Comparison of ENCODE assay signal across 6 cellular contexts in genomic region chr15:40333922-40334492, GRCh38. TPM values are rescaled to one million over a fixed set of nuclear protein-coding genes. Genes with fewer than 3 reads are reported as not detected.
DNase-seq lines count a peak whose midpoint lies in the region; ATAC-seq and TF ChIP-seq lines count a peak whose summit lies in the region.

No MANE protein-coding gene starts in this region.

- H3K27ac Mint-ChIP-seq in progenitor cell of endocrine pancreas, result no peak overlapping the region

- peaks cover 43% of the 10 kb centered on the region for H3K79me2 ChIP-seq in Loucy (ENCODE audit: insufficient read depth, low read length)

- peak overlapping the region; percentile 71 for H3K4me3 ChIP-seq in Loucy (ENCODE audit: low read length, poor library complexity, severe bottlenecking)

- peak overlapping the region; percentile 5; the same call in 1 of the 2 replicates for H2AFZ ChIP-seq in Loucy (ENCODE audit: low read length)

- no peaks in the 10 kb centered on the region for H3K9me3 Mint-ChIP-seq in progenitor cell of endocrine pancreas (ENCODE audit: low read depth)

- H3K27me3 Mint-ChIP-seq in progenitor cell of endocrine pancreas, result peaks cover 40% of the 10 kb centered on the region

- TF ChIP-seq CTCF in Loucy (conservative IDR thresholded peaks at IDR 0.05; ENCODE audit: low read length), result no peak
- no peak for TF ChIP-seq CTCF in progenitor cell of endocrine pancreas (IDR thresholded peaks at IDR 0.05; ENCODE audit: unreplicated experiment)

- H3K36me3 ChIP-seq in Loucy (ENCODE audit: insufficient read depth, low read length), result peaks cover 3% of the 10 kb centered on the region; the same call in 1 of the 2 replicates

- H3K4me3 Mint-ChIP-seq in progenitor cell of endocrine pancreas (ENCODE audit: low read depth), result no peak overlapping the region

- H3F3A ChIP-seq in Loucy (ENCODE audit: low read depth), result 0 out of 2 replicates have a peak, but pooled peaks cover 3% of the 10 kb centered on the region

- H3K4me1 Mint-ChIP-seq in progenitor cell of endocrine pancreas (ENCODE audit: low read depth), result peaks cover 3% of the 10 kb centered on the region

- no peaks in the 10 kb centered on the region for H3K9me2 ChIP-seq in Loucy (replicated peaks; ENCODE audit: low read depth, low read length)

- H3K4me1 ChIP-seq in Loucy (ENCODE audit: insufficient read depth, low read length, poor library complexity, severe bottlenecking), result peaks cover 82% of the 10 kb centered on the region

- H3K36me3 Mint-ChIP-seq in progenitor cell of endocrine pancreas (ENCODE audit: insufficient read depth), result no peaks in the 10 kb centered on the region

- H3K27me3 ChIP-seq in Loucy (ENCODE audit: insufficient read depth, low read length, poor library complexity, severe bottlenecking), result no peaks in the 10 kb centered on the region

- peak overlapping the region; percentile 86 for H3K9ac ChIP-seq in Loucy (ENCODE audit: low read depth, low read length, poor library complexity, severe bottlenecking)

- peak overlapping the region; percentile 79 for H3K4me2 ChIP-seq in Loucy (ENCODE audit: low read depth, low read length, poor library complexity, severe bottlenecking)

- H3K9me3 ChIP-seq in Loucy (ENCODE audit: insufficient read depth, low read depth, low read length), result no peaks in the 10 kb centered on the region

- ATAC-seq in HG03097 (IDR thresholded peaks at IDR 0.05; ENCODE audit: low FRiP score, unreplicated experiment), result no peak
- no peak for ATAC-seq in HG03457 (IDR thresholded peaks at IDR 0.05; ENCODE audit: unreplicated experiment)

- DNase-seq in amygdala (lab: John Stamatoyannopoulos, UW) (peak in 34 of 56 donors; percentile 10 to 64 (median 44)), midbrain (lab: John Stamatoyannopoulos, UW) (peak; percentile 34), progenitor cell of endocrine pancreas (ENCODE audit: low spot score, unreplicated experiment) (no peak)

- no peaks in the 10 kb centered on the region for H4K20me1 ChIP-seq in Loucy (ENCODE audit: insufficient read depth, low read length, poor library complexity, severe bottlenecking)

RNA-seq across cellular contexts. Expression of gene CCDC9B, which starts 6.7 kb away (rescaled TPM):
- 0.07 and 0.11 TPM in 2 replicates for total RNA-seq in progenitor cell of endocrine pancreas

RNA-seq across cellular contexts. Expression of gene INAFM2, which starts 10.5 kb away (rescaled TPM):
- 12.9 and 14.9 TPM in 2 replicates for total RNA-seq in progenitor cell of endocrine pancreas

RNA-seq across cellular contexts. Expression of gene PHGR1, which starts 16.8 kb away (rescaled TPM):
- 0.79 TPM in 1 of 2 replicates, not detected in the other for total RNA-seq in progenitor cell of endocrine pancreas

RNA-seq across cellular contexts. Expression of gene DISP2, which starts 24.0 kb away (rescaled TPM):
- 1.0 and 3.2 TPM in 2 replicates for total RNA-seq in progenitor cell of endocrine pancreas

RNA-seq across cellular contexts. Expression of gene PLCB2, which starts 26.3 kb away (rescaled TPM):
- total RNA-seq in progenitor cell of endocrine pancreas, result 2.5 and 2.8 TPM in 2 replicates
